In genomic region chr12:106171117-106171750, GRCh38 we compare ENCODE assay signal across 1 cellular context.
TF ChIP-seq lines count a peak whose summit lies in the region.

No MANE protein-coding gene starts in this region.

TF ChIP-seq in K562, 482 proteins besides CTCF, POLR2A, EP300 and RAD21 (continued from another document):
- no peak for TF ChIP-seq ZNF318 (IDR thresholded peaks at IDR 0.05; ENCODE audit: borderline replicate concordance in 1 of 2, low read depth in 1 of 2)
